ENCODE assay signal across 25 cellular contexts in the genomic region with DNA sequence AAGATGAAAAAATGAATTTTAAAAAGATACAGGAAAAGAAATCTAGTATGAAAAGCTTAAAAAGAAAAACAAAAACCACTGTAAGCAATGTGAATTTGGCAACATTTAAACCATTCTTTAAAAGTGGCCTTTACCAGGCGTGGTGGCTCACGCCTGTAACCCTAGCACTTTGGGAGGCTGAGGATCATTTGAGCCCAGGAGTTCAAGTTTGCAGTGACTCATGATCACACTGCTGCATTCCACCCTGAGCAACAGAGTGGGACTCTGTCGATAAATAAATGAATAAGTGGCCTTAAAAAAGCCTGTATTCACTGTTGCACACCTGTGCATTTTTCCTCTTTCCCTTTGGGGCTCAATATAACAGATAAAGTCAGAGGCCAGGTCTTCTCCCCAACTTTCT.
DNase-seq lines count a peak whose midpoint lies in the region; ATAC-seq, FAIRE-seq and TF ChIP-seq lines count a peak whose summit lies in the region.
"Had no signal": no experiment of that assay in that cellular context is flagged by ENCODE, and none has a peak within 500 bp of the region (broad histone marks: within the 10 kb centered on the region; RNA-seq: fewer than 3 reads in every experiment).

No MANE protein-coding gene starts in this region.

- CTCF ChIA-PET in HepG2 (lab: Yijun Ruan, JAX; ENCODE audit: low intra/inter-chr PET ratio, low total read pairs), result no interaction called here
- CTCF ChIA-PET in naive thymus-derived CD4-positive, alpha-beta T cell (lab: Charles Lee), result interaction anchor here (1.4 kb wide), 1 partner anchor 31 kb away, joined by 4 read pairs; no protein-coding TSS in a partner anchor

- H3K4me1 ChIP-seq in HepG2 (ENCODE audit: insufficient read depth, low read length) (peaks cover 74% of the 10 kb centered on the region), right lobe of liver (peaks cover 0 to 6% (median 2%) of the 10 kb centered on the region in 4 donors)
- peaks cover 0 to 12% of the 10 kb centered on the region in 2 donors for H3K4me1 ChIP-seq in naive thymus-derived CD4-positive, alpha-beta T cell (ENCODE audit: control insufficient read depth in 2 of 2, insufficient read depth in 2 of 2, low read length in 2 of 2)
- H3K4me1 ChIP-seq: breast epithelium, SJSA1 had no signal

- TF ChIP-seq RAD21 in HepG2 (CRISPR knock-in tag; IDR thresholded peaks at IDR 0.05), result no peak

- H3K36me3 ChIP-seq in HepG2 (replicated peaks in 1 of 2; ENCODE audit: control insufficient read depth in 1 of 2, insufficient read depth in 2 of 2, low read length in 2 of 2), result no peaks in the 10 kb centered on the region
- H3K36me3 ChIP-seq in right lobe of liver, result no peaks in the 10 kb centered on the region
- no peaks in the 10 kb centered on the region for H3K36me3 ChIP-seq in naive thymus-derived CD4-positive, alpha-beta T cell (ENCODE audit: control insufficient read depth in 2 of 3, insufficient read depth in 3 of 3, low read length in 3 of 3)
- H3K36me3 ChIP-seq: BE2C, breast epithelium, heart right ventricle, prostate gland, SJSA1 had no signal

- TF ChIP-seq EP300 in HepG2 (IDR thresholded peaks at IDR 0.05; ENCODE audit: low read depth in 2 of 2, low read length in 2 of 2), result no peak
- TF ChIP-seq EP300 in HepG2 (CRISPR knock-in tag; IDR thresholded peaks at IDR 0.05; ENCODE audit: borderline replicate concordance), result no peak

- H3K27me3 ChIP-seq in HepG2 (ENCODE audit: control insufficient read depth in 1 of 2, insufficient read depth in 2 of 2, low read length in 2 of 2), result no peaks in the 10 kb centered on the region
- H3K27me3 ChIP-seq in right lobe of liver, result no peaks in the 10 kb centered on the region
- H3K27me3 ChIP-seq in naive thymus-derived CD4-positive, alpha-beta T cell (ENCODE audit: control insufficient read depth in 2 of 2, insufficient read depth in 2 of 2, low read length in 2 of 2), result no peaks in the 10 kb centered on the region
- H3K27me3 ChIP-seq: BE2C, breast epithelium, heart right ventricle, SJSA1 had no signal

- H3K79me2 ChIP-seq in HepG2 (ENCODE audit: insufficient read depth, low read length), result peaks cover 4% of the 10 kb centered on the region

- no peaks in the 10 kb centered on the region for H3K9me3 ChIP-seq in HepG2 (ENCODE audit: low read length)
- no peaks in the 10 kb centered on the region for H3K9me3 ChIP-seq in right lobe of liver
- H3K9me3 ChIP-seq in naive thymus-derived CD4-positive, alpha-beta T cell (ENCODE audit: control insufficient read depth in 2 of 3, low read length in 3 of 3), result no peaks in the 10 kb centered on the region
- H3K9me3 ChIP-seq: BE2C, breast epithelium, heart right ventricle, prostate gland, SJSA1 had no signal

- no peak for FAIRE-seq in HepG2 (lab: Jason Lieb, UNC)

- H2AFZ ChIP-seq in HepG2 (ENCODE audit: low read length), result no peak overlapping the region

- in situ Hi-C loops in HepG2 (cut with HindIII; ENCODE audit: extremely low pct_ligation_motif_present, low pct_unique_long_range_greater_than_20kb), result no loop called here

- H3K27ac Mint-ChIP-seq in activated naive CD8-positive, alpha-beta T cell treated with anti-CD3 and anti-CD28 coated beads, Interleukin-2, amount 50 U/mL, for 24 hours, result peak overlapping the region; percentile 29
- peak overlapping the region in 6 of 9 donors; percentile 65 to 90 (median 77) for H3K27ac Mint-ChIP-seq in naive thymus-derived CD4-positive, alpha-beta T cell
- H3K27ac Mint-ChIP-seq in natural killer cell treated with Interleukin-12 subunit alpha and Interleukin-12 subunit beta and Interleukin-15 and Interleukin-18, amount 100 ng/mL, for 72 hours, result no peak overlapping the region

- H3K4me3 Mint-ChIP-seq in activated naive CD8-positive, alpha-beta T cell treated with anti-CD3 and anti-CD28 coated beads, Interleukin-2, amount 50 U/mL, for 24 hours, result no peak overlapping the region
- H3K4me3 Mint-ChIP-seq in naive thymus-derived CD4-positive, alpha-beta T cell, result peak overlapping the region in 5 of 10 donors; percentile 32 to 66 (median 55)
- no peak overlapping the region for H3K4me3 Mint-ChIP-seq in natural killer cell treated with Interleukin-12 subunit alpha and Interleukin-12 subunit beta and Interleukin-15 and Interleukin-18, amount 100 ng/mL, for 72 hours
- H3K4me3 Mint-ChIP-seq: effector memory CD8-positive, alpha-beta T cell; H9; type B pancreatic cell had no signal

- H3K4me1 Mint-ChIP-seq in activated naive CD8-positive, alpha-beta T cell treated with anti-CD3 and anti-CD28 coated beads, Interleukin-2, amount 50 U/mL, for 24 hours, result peaks cover 83% of the 10 kb centered on the region
- peaks cover 14 to 59% (median 38%) of the 10 kb centered on the region in 7 donors for H3K4me1 Mint-ChIP-seq in naive thymus-derived CD4-positive, alpha-beta T cell
- H3K4me1 Mint-ChIP-seq in natural killer cell treated with Interleukin-12 subunit alpha and Interleukin-12 subunit beta and Interleukin-15 and Interleukin-18, amount 100 ng/mL, for 72 hours (ENCODE audit: low read depth in 2 of 2), result peaks cover 22 to 39% of the 10 kb centered on the region in 2 donors

- H3K27ac ChIP-seq in HepG2 (ENCODE audit: extremely low read length, insufficient read depth, low read length), result no peak overlapping the region
- no peak overlapping the region for H3K27ac ChIP-seq in right lobe of liver
- H3K27ac ChIP-seq in naive thymus-derived CD4-positive, alpha-beta T cell (ENCODE audit: low read depth, low read length), result no peak overlapping the region
- peak overlapping the region; percentile 51 for H3K27ac ChIP-seq in temporal lobe (ENCODE audit: low read depth, low read length)
- H3K27ac ChIP-seq: breast epithelium, coronary artery, heart right ventricle, prostate gland, SJSA1 had no signal

- H4K20me1 ChIP-seq in HepG2 (ENCODE audit: insufficient read depth, low read length), result no peaks in the 10 kb centered on the region

- no peak for TF ChIP-seq CTCF in HepG2 (CRISPR knock-in tag; IDR thresholded peaks at IDR 0.05)
- no peak for TF ChIP-seq CTCF in right lobe of liver (IDR thresholded peaks at IDR 0.05)

- no TSS peak for BruUV-seq in HepG2 (replicated peaks; lab: Mats Ljungman, UMichigan)

- TF ChIP-seq POLR2A in HepG2 (IDR thresholded peaks at IDR 0.05; ENCODE audit: insufficient read depth in 1 of 2, low read depth in 2 of 2, low read length in 2 of 2), result no peak
- TF ChIP-seq POLR2A in right lobe of liver (IDR thresholded peaks at IDR 0.05), result no peak

- 81% methylated on average over 3 of the region's 3 CpGs for WGBS in HepG2 (ENCODE audit: low lambda C conversion rate)
- 75% methylated on average over 2 of the region's 3 CpGs for WGBS in right lobe of liver (ENCODE audit: insufficient coverage, low coverage, low lambda C conversion rate, missing lambda C conversion rate)

- no peaks in the 10 kb centered on the region for H3K9me3 Mint-ChIP-seq in activated naive CD8-positive, alpha-beta T cell treated with anti-CD3 and anti-CD28 coated beads, Interleukin-2, amount 50 U/mL, for 24 hours
- H3K9me3 Mint-ChIP-seq in naive thymus-derived CD4-positive, alpha-beta T cell, result no peaks in the 10 kb centered on the region
- no peaks in the 10 kb centered on the region for H3K9me3 Mint-ChIP-seq in natural killer cell treated with Interleukin-12 subunit alpha and Interleukin-12 subunit beta and Interleukin-15 and Interleukin-18, amount 100 ng/mL, for 72 hours
- H3K9me3 Mint-ChIP-seq: effector memory CD8-positive, alpha-beta T cell; H9; T-cell; type B pancreatic cell had no signal

- no peaks in the 10 kb centered on the region for H3K27me3 Mint-ChIP-seq in activated naive CD8-positive, alpha-beta T cell treated with anti-CD3 and anti-CD28 coated beads, Interleukin-2, amount 50 U/mL, for 24 hours
- no peaks in the 10 kb centered on the region for H3K27me3 Mint-ChIP-seq in naive thymus-derived CD4-positive, alpha-beta T cell
- no peaks in the 10 kb centered on the region for H3K27me3 Mint-ChIP-seq in natural killer cell treated with Interleukin-12 subunit alpha and Interleukin-12 subunit beta and Interleukin-15 and Interleukin-18, amount 100 ng/mL, for 72 hours
- H3K27me3 Mint-ChIP-seq: effector memory CD8-positive, alpha-beta T cell; T-cell; type B pancreatic cell had no signal

- H3K36me3 Mint-ChIP-seq in activated naive CD8-positive, alpha-beta T cell treated with anti-CD3 and anti-CD28 coated beads, Interleukin-2, amount 50 U/mL, for 24 hours (ENCODE audit: low read depth), result no peaks in the 10 kb centered on the region
- H3K36me3 Mint-ChIP-seq in naive thymus-derived CD4-positive, alpha-beta T cell, result peaks cover 0 to 6% (median 2%) of the 10 kb centered on the region in 5 donors
- no peaks in the 10 kb centered on the region for H3K36me3 Mint-ChIP-seq in natural killer cell treated with Interleukin-12 subunit alpha and Interleukin-12 subunit beta and Interleukin-15 and Interleukin-18, amount 100 ng/mL, for 72 hours
- H3K36me3 Mint-ChIP-seq: T-cell, type B pancreatic cell had no signal

- no peak overlapping the region for H3K4me3 ChIP-seq in HepG2 (replicated peaks in 1 of 3; ENCODE audit: insufficient read depth in 1 of 3, low read depth in 2 of 3, low read length in 3 of 3)
- no peak overlapping the region for H3K4me3 ChIP-seq in right lobe of liver
- no peak overlapping the region for H3K4me3 ChIP-seq in naive thymus-derived CD4-positive, alpha-beta T cell (ENCODE audit: low read length)
- H3K4me3 ChIP-seq: breast epithelium, coronary artery, heart right ventricle, prostate gland, SJSA1 had no signal

- intact Hi-C loops in HepG2 (cut with micrococcal nuclease; ENCODE audit: unreplicated experiment), result no loop called here
- intact Hi-C loops in right lobe of liver (cut with DNase I), result no loop called here
- intact Hi-C loops in naive thymus-derived CD4-positive, alpha-beta T cell (cut with micrococcal nuclease), result no loop called here

- DNase-seq in HepG2 (ENCODE audit: low spot score) (no peak), right lobe of liver (no peak)
- no peak for DNase-seq in activated naive CD8-positive, alpha-beta T cell treated with anti-CD3 and anti-CD28 coated beads, Interleukin-2, amount 50 U/mL, for 24 hours
- no peak for DNase-seq in naive thymus-derived CD4-positive, alpha-beta T cell
- no peak for DNase-seq in natural killer cell treated with Interleukin-12 subunit alpha and Interleukin-12 subunit beta and Interleukin-15 and Interleukin-18, amount 100 ng/mL, for 72 hours (ENCODE audit: low spot score)
- DNase-seq: BE2C; COR-L47; DMS53; effector memory CD8-positive, alpha-beta T cell; foreskin fibroblast; H9; heart right ventricle; kidney glomerular epithelial cell; NCI-H1105; NCI-H187 treated with DMSO at 0.1 percent for 48 hours; NCI-H524 treated with DMSO at 0.1 percent for 48 hours had no signal

- ATAC-seq in HepG2 (no peak), right lobe of liver (no peak), HG02973 (IDR thresholded peaks at IDR 0.05; ENCODE audit: unreplicated experiment) (no peak), HG03432 (IDR thresholded peaks at IDR 0.05; ENCODE audit: unreplicated experiment) (no peak)
- ATAC-seq in activated naive CD8-positive, alpha-beta T cell treated with anti-CD3 and anti-CD28 coated beads, Interleukin-2, amount 50 U/mL, for 24 hours, result no peak
- ATAC-seq in naive thymus-derived CD4-positive, alpha-beta T cell, result no peak
- ATAC-seq in natural killer cell treated with Interleukin-12 subunit alpha and Interleukin-12 subunit beta and Interleukin-15 and Interleukin-18, amount 100 ng/mL, for 72 hours, result no peak

- no peak overlapping the region for H3K9ac ChIP-seq in HepG2 (ENCODE audit: insufficient read depth, low read depth, low read length)

- no peak overlapping the region for H3K4me2 ChIP-seq in HepG2 (ENCODE audit: low read depth, low read length)

- POLR2A ChIA-PET in HepG2 (lab: Yijun Ruan, JAX), result no interaction called here
- POLR2A ChIA-PET in naive thymus-derived CD4-positive, alpha-beta T cell (lab: Charles Lee), result interaction anchor here (1.5 kb wide), 1 partner anchor 63 kb away, joined by 3 read pairs; no protein-coding TSS in a partner anchor

Comparison
In these comparisons a context has a peak if more than half of its experiments do, and no peak if none do; other contexts are left out.
1. H3K27ac Mint-ChIP-seq: peak in activated naive CD8-positive, alpha-beta T cell treated with anti-CD3 and anti-CD28 coated beads, Interleukin-2, amount 50 U/mL, for 24 hours (single experiment) and naive thymus-derived CD4-positive, alpha-beta T cell (6 of 9); none in natural killer cell treated with Interleukin-12 subunit alpha and Interleukin-12 subunit beta and Interleukin-15 and Interleukin-18, amount 100 ng/mL, for 72 hours (0 of 2).